Comparison of ENCODE assay signal across 1 cellular context in the genomic region with DNA sequence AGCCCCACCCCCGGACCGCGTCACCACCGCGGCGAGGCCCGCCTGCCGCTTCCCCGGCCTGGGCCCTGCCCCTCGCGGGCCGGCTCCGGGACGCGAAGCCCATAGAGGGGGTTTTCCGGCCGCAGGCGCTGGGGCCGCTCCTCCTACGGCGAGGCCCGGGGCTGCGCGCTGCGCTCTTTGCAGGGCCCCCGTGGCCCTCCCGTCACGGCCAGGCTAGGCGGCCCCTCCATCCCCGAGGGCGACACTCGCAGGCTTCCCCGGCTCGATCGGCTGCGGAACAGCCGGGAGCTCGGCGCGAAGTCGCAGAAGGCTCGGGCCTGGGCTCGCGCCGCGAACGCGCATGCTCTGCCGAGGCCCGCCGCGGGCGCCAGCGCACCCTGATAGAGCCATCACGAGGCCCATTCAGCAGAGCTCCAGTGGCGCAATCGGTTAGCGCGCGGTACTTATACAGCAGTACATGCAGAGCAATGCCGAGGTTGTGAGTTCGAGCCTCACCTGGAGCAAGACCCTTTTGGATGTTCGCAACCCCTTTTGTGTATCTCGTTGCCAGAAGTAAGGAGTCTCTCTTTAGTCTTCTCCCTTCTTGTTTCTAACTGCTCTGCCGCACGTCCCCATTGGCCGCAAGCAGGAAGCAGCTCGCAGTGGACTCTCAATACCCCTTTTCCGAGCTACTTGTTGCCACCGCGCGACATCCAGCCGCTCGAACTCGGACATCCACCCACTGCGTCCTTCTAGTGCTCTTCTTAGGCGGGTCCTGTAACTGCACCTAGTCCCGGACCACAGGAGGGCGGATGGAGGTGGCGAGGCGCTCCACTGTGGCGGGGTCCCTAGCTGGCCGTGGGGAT.
TF ChIP-seq lines count a peak whose summit lies in the region.

No MANE protein-coding gene starts in this region.

TF ChIP-seq in HepG2, 621 proteins besides CTCF, POLR2A, EP300 and RAD21 (continues in another document):
- TF ChIP-seq ZNF703 (CRISPR knock-in tag; IDR thresholded peaks at IDR 0.05; ENCODE audit: borderline replicate concordance) (peak; percentile 89; the same call in 1 of the 2 replicates), ZNF326 (CRISPR knock-in tag; IDR thresholded peaks at IDR 0.05; ENCODE audit: borderline replicate concordance) (no peak), ZNF589 (CRISPR knock-in tag; conservative IDR thresholded peaks at IDR 0.05) (peak; percentile 99), ZNF766 (CRISPR knock-in tag; IDR thresholded peaks at IDR 0.05; ENCODE audit: borderline replicate concordance) (peak; percentile 96), SP4 (CRISPR knock-in tag; IDR thresholded peaks at IDR 0.05) (peak; percentile 82), ZNF101 (CRISPR knock-in tag; IDR thresholded peaks at IDR 0.05; ENCODE audit: borderline replicate concordance, low read depth) (no peak; the same call in 1 of the 2 replicates), ZNF232 (CRISPR knock-in tag; IDR thresholded peaks at IDR 0.05; ENCODE audit: borderline replicate concordance) (peak; percentile 98), ZBTB21 (CRISPR knock-in tag; IDR thresholded peaks at IDR 0.05) (no peak), KDM3A (CRISPR knock-in tag; IDR thresholded peaks at IDR 0.05; ENCODE audit: low read depth) (peak; percentile 95), JDP2 (CRISPR knock-in tag; IDR thresholded peaks at IDR 0.05; ENCODE audit: borderline replicate concordance) (peak; percentile 78; the same call in 1 of the 2 replicates), ZIK1 (CRISPR knock-in tag; IDR thresholded peaks at IDR 0.05; ENCODE audit: borderline replicate concordance, low read depth) (peak; percentile 98), HHEX (CRISPR knock-in tag; IDR thresholded peaks at IDR 0.05) (peak; percentile 45; the same call in 1 of the 2 replicates), SIX1 (CRISPR knock-in tag; IDR thresholded peaks at IDR 0.05; ENCODE audit: borderline replicate concordance) (peak; percentile 68; the same call in 1 of the 2 replicates), XBP1 (CRISPR knock-in tag; IDR thresholded peaks at IDR 0.05) (peak; percentile 66; the same call in 1 of the 2 replicates), MED8 (CRISPR knock-in tag; IDR thresholded peaks at IDR 0.05; ENCODE audit: insufficient replicate concordance) (peak; percentile 88), ZBTB8A (CRISPR knock-in tag; IDR thresholded peaks at IDR 0.05; ENCODE audit: borderline replicate concordance, low read depth) (peak; percentile 85; the same call in 1 of the 2 replicates), ZSCAN29 (CRISPR knock-in tag; conservative IDR thresholded peaks at IDR 0.05) (0 out of 2 replicates have a peak, but pooled peaks have one; percentile 20), NONO (IDR thresholded peaks at IDR 0.05) (no peak), NONO (CRISPR knock-in tag; conservative IDR thresholded peaks at IDR 0.05) (peak; percentile 99), TEAD3 (CRISPR knock-in tag; optimal IDR thresholded peaks at IDR 0.05; ENCODE audit: borderline replicate concordance) (peak; percentile 68), MLLT10 (CRISPR knock-in tag; IDR thresholded peaks at IDR 0.05) (no peak), TAF1 (CRISPR knock-in tag; IDR thresholded peaks at IDR 0.05) (peak; percentile 84), GABPA (IDR thresholded peaks at IDR 0.05; ENCODE audit: low read depth, low read length) (no peak), GABPA (CRISPR knock-in tag; IDR thresholded peaks at IDR 0.05; ENCODE audit: low read depth) (peak; percentile 41; the same call in 1 of the 2 replicates), ZFX (CRISPR knock-in tag; IDR thresholded peaks at IDR 0.05; ENCODE audit: low read depth) (peak; percentile 98), SRSF9 (IDR thresholded peaks at IDR 0.05; ENCODE audit: borderline replicate concordance, insufficient read depth, low read depth, low read length, poor library complexity, severe bottlenecking) (no peak), ASH2L (IDR thresholded peaks at IDR 0.05; ENCODE audit: insufficient read length, low read depth, low read length) (peak; percentile 95), ZNF44 (CRISPR knock-in tag; IDR thresholded peaks at IDR 0.05) (peak; percentile 81; the same call in 1 of the 2 replicates), ZNF883 (CRISPR knock-in tag; IDR thresholded peaks at IDR 0.05; ENCODE audit: not compliant biosample characterization) (peak; percentile 85), KLF12 (CRISPR knock-in tag; IDR thresholded peaks at IDR 0.05; ENCODE audit: borderline replicate concordance) (peak; percentile 83; the same call in 1 of the 2 replicates), ZNF292 (CRISPR knock-in tag; IDR thresholded peaks at IDR 0.05; ENCODE audit: borderline replicate concordance, low read depth) (peak; percentile 52; the same call in 1 of the 2 replicates), ATF7-NPFF (CRISPR knock-in tag; IDR thresholded peaks at IDR 0.05; ENCODE audit: low read depth) (peak; percentile 98), ZKSCAN5 (CRISPR knock-in tag; IDR thresholded peaks at IDR 0.05) (peak; percentile 61; the same call in 1 of the 2 replicates), ZNF354B (CRISPR knock-in tag; IDR thresholded peaks at IDR 0.05) (0 out of 2 replicates have a peak, but pooled peaks have one; percentile 67), RELA (CRISPR knock-in tag; IDR thresholded peaks at IDR 0.05) (0 out of 2 replicates have a peak, but pooled peaks have one; percentile 72), GATA4 (IDR thresholded peaks at IDR 0.05; ENCODE audit: borderline replicate concordance, low read depth) (no peak), PAF1 (CRISPR knock-in tag; IDR thresholded peaks at IDR 0.05) (peak; percentile 42; the same call in 1 of the 2 replicates), ZNF563 (CRISPR knock-in tag; IDR thresholded peaks at IDR 0.05) (peak; percentile 98), PCBP1 (IDR thresholded peaks at IDR 0.05; ENCODE audit: borderline replicate concordance, low read depth, low read length) (no peak), POGZ (CRISPR knock-in tag; IDR thresholded peaks at IDR 0.05) (peak; percentile 90), SP5 (CRISPR knock-in tag; IDR thresholded peaks at IDR 0.05; ENCODE audit: borderline replicate concordance, low read depth) (peak; percentile 35; the same call in 1 of the 2 replicates), MAFF (IDR thresholded peaks at IDR 0.05; ENCODE audit: low read depth, low read length) (no peak; the same call in 1 of the 2 replicates), TGIF2 (CRISPR knock-in tag; IDR thresholded peaks at IDR 0.05) (peak; percentile 94; the same call in 1 of the 2 replicates), DPF2 (CRISPR knock-in tag; IDR thresholded peaks at IDR 0.05; ENCODE audit: borderline replicate concordance, low read depth) (no peak)
- TF ChIP-seq, protein P1, sequence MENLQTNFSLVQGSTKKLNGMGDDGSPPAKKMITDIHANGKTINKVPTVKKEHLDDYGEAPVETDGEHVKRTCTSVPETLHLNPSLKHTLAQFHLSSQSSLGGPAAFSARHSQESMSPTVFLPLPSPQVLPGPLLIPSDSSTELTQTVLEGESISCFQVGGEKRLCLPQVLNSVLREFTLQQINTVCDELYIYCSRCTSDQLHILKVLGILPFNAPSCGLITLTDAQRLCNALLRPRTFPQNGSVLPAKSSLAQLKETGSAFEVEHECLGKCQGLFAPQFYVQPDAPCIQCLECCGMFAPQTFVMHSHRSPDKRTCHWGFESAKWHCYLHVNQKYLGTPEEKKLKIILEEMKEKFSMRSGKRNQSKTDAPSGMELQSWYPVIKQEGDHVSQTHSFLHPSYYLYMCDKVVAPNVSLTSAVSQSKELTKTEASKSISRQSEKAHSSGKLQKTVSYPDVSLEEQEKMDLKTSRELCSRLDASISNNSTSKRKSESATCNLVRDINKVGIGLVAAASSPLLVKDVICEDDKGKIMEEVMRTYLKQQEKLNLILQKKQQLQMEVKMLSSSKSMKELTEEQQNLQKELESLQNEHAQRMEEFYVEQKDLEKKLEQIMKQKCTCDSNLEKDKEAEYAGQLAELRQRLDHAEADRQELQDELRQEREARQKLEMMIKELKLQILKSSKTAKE (CRISPR knock-in tag; IDR thresholded peaks at IDR 0.05; ENCODE audit: borderline replicate concordance): no peak; the same call in 1 of the 2 replicates
- TF ChIP-seq, protein P2, sequence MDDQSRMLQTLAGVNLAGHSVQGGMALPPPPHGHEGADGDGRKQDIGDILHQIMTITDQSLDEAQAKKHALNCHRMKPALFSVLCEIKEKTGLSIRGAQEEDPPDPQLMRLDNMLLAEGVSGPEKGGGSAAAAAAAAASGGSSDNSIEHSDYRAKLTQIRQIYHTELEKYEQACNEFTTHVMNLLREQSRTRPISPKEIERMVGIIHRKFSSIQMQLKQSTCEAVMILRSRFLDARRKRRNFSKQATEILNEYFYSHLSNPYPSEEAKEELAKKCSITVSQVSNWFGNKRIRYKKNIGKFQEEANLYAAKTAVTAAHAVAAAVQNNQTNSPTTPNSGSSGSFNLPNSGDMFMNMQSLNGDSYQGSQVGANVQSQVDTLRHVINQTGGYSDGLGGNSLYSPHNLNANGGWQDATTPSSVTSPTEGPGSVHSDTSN (CRISPR knock-in tag; IDR thresholded peaks at IDR 0.05; ENCODE audit: borderline replicate concordance): peak; percentile 69; the same call in 1 of the 2 replicates
- TF ChIP-seq, protein P3, sequence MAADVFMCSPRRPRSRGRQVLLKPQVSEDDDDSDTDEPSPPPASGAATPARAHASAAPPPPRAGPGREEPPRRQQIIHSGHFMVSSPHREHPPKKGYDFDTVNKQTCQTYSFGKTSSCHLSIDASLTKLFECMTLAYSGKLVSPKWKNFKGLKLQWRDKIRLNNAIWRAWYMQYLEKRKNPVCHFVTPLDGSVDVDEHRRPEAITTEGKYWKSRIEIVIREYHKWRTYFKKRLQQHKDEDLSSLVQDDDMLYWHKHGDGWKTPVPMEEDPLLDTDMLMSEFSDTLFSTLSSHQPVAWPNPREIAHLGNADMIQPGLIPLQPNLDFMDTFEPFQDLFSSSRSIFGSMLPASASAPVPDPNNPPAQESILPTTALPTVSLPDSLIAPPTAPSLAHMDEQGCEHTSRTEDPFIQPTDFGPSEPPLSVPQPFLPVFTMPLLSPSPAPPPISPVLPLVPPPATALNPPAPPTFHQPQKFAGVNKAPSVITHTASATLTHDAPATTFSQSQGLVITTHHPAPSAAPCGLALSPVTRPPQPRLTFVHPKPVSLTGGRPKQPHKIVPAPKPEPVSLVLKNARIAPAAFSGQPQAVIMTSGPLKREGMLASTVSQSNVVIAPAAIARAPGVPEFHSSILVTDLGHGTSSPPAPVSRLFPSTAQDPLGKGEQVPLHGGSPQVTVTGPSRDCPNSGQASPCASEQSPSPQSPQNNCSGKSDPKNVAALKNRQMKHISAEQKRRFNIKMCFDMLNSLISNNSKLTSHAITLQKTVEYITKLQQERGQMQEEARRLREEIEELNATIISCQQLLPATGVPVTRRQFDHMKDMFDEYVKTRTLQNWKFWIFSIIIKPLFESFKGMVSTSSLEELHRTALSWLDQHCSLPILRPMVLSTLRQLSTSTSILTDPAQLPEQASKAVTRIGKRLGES (CRISPR knock-in tag; IDR thresholded peaks at IDR 0.05; ENCODE audit: borderline replicate concordance): peak; percentile 86
- TF ChIP-seq, protein P4, sequence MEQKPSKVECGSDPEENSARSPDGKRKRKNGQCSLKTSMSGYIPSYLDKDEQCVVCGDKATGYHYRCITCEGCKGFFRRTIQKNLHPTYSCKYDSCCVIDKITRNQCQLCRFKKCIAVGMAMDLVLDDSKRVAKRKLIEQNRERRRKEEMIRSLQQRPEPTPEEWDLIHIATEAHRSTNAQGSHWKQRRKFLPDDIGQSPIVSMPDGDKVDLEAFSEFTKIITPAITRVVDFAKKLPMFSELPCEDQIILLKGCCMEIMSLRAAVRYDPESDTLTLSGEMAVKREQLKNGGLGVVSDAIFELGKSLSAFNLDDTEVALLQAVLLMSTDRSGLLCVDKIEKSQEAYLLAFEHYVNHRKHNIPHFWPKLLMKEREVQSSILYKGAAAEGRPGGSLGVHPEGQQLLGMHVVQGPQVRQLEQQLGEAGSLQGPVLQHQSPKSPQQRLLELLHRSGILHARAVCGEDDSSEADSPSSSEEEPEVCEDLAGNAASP (CRISPR knock-in tag; IDR thresholded peaks at IDR 0.05; ENCODE audit: borderline replicate concordance): no peak; the same call in none of the 2 replicates
- TF ChIP-seq, protein P5, sequence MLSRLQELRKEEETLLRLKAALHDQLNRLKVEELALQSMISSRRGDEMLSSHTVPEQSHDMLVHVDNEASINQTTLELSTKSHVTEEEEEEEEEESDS (CRISPR knock-in tag; IDR thresholded peaks at IDR 0.05; ENCODE audit: borderline replicate concordance): peak; percentile 68; the same call in 1 of the 2 replicates
- TF ChIP-seq, protein P6, sequence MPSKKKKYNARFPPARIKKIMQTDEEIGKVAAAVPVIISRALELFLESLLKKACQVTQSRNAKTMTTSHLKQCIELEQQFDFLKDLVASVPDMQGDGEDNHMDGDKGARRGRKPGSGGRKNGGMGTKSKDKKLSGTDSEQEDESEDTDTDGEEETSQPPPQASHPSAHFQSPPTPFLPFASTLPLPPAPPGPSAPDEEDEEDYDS (CRISPR knock-in tag; IDR thresholded peaks at IDR 0.05): peak; percentile 91
- TF ChIP-seq, protein P7, sequence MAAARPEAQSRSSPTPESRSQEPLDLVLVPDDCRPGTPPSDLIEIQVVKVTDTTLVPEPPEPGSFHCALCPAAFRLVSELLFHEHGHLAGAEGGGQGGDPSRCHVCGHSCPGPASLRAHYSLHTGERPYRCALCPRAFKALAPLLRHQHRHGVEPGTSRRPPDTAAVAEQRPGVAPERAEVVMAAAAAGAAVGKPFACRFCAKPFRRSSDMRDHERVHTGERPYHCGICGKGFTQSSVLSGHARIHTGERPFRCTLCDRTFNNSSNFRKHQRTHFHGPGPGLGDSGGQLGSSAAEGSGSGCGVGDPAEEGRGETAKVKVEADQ (CRISPR knock-in tag; IDR thresholded peaks at IDR 0.05; ENCODE audit: borderline replicate concordance): no peak
- TF ChIP-seq, protein P8, sequence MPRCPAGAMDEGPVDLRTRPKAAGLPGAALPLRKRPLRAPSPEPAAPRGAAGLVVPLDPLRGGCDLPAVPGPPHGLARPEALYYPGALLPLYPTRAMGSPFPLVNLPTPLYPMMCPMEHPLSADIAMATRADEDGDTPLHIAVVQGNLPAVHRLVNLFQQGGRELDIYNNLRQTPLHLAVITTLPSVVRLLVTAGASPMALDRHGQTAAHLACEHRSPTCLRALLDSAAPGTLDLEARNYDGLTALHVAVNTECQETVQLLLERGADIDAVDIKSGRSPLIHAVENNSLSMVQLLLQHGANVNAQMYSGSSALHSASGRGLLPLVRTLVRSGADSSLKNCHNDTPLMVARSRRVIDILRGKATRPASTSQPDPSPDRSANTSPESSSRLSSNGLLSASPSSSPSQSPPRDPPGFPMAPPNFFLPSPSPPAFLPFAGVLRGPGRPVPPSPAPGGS (CRISPR knock-in tag; IDR thresholded peaks at IDR 0.05): peak; percentile 97; the same call in 1 of the 2 replicates
- TF ChIP-seq, protein P9, sequence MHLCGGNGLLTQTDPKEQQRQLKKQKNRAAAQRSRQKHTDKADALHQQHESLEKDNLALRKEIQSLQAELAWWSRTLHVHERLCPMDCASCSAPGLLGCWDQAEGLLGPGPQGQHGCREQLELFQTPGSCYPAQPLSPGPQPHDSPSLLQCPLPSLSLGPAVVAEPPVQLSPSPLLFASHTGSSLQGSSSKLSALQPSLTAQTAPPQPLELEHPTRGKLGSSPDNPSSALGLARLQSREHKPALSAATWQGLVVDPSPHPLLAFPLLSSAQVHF (CRISPR knock-in tag; IDR thresholded peaks at IDR 0.05): peak; percentile 98
- TF ChIP-seq, protein P10, sequence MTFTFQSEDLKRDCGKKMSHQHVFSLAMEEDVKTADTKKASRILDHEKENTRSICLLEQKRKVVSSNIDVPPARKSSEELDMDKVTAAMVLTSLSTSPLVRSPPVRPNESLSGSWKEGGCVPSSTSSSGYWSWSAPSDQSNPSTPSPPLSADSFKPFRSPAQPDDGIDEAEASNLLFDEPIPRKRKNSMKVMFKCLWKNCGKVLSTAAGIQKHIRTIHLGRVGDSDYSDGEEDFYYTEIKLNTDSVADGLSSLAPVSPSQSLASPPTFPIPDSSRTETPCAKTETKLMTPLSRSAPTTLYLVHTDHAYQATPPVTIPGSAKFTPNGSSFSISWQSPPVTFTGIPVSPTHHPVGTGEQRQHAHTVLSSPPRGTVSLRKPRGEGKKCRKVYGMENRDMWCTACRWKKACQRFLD (CRISPR knock-in tag; IDR thresholded peaks at IDR 0.05; ENCODE audit: borderline replicate concordance): peak; percentile 97
